In the genomic region with DNA sequence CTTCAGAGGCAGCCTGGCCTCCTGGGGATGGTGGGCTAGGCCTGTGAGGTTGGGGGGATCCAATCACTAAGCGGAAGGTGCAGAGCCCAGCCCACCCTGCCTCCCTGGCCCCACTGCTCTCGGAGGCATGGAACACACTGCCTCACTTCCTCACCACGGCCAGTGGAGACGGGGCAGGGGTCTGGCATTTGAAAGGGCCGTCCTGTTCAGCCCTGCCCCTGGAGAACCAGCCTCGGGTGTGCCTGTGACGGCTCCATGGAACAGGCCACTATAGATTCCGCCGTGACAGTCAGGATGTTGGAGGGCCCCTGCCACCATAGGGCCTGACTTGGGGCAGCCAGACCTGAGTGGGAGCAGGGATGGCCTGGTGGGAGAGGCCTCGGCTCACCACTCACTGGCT, we compare ENCODE assay signal across 16 cellular contexts.
"Had no signal": no experiment of that assay in that cellular context is flagged by ENCODE, and none has a peak within 500 bp of the region (broad histone marks: within the 10 kb centered on the region; RNA-seq: fewer than 3 reads in every experiment).

No MANE protein-coding gene starts in this region.

- ATAC-seq: foreskin keratinocyte; left ventricle myocardium superior; naive thymus-derived CD8-positive, alpha-beta T cell; stimulated activated memory B cell treated with anti-CD40 and anti-IgM and Interleukin-4, amounts not matched to agents 10 μg/mL and 1 μg/mL and 100 μg/mL, for 72 hours had no signal

- H3K4me1 Mint-ChIP-seq: memory B cell; naive thymus-derived CD8-positive, alpha-beta T cell; stimulated activated memory B cell treated with anti-CD40 and anti-IgM and Interleukin-4, amounts not matched to agents 10 μg/mL and 1 μg/mL and 100 μg/mL, for 72 hours had no signal

- H3K27me3 Mint-ChIP-seq: stimulated activated memory B cell treated with anti-CD40 and anti-IgM and Interleukin-4, amounts not matched to agents 10 μg/mL and 1 μg/mL and 100 μg/mL, for 72 hours had no signal

- H3K36me3 Mint-ChIP-seq: memory B cell; naive thymus-derived CD8-positive, alpha-beta T cell; stimulated activated memory B cell treated with anti-CD40 and anti-IgM and Interleukin-4, amounts not matched to agents 10 μg/mL and 1 μg/mL and 100 μg/mL, for 72 hours had no signal

- DNase-seq: activated CD4-positive, CD25-positive, alpha-beta regulatory T cell treated with anti-CD3 and anti-CD28 coated beads, Interleukin-2, amount 50 U/mL, for 72 hours; activated naive CD4-positive, alpha-beta T cell treated with Interleukin-2 at 50 U/mL for 16 hours; activated T-cell treated with anti-CD3 and anti-CD28 coated beads for 4 hours; anterior cingulate cortex; cerebellar nuclear complex; effector CD8-positive, alpha-beta T cell; foreskin keratinocyte; left ventricle myocardium superior; naive thymus-derived CD8-positive, alpha-beta T cell; ovary; stimulated activated CD4-positive, alpha-beta T cell treated with anti-CD3 and anti-CD28 coated beads, Interleukin-2, amount 100 ng/mL, for 48 hours; SW 1271; thyroid gland had no signal

- H3K4me3 Mint-ChIP-seq: memory B cell; naive thymus-derived CD8-positive, alpha-beta T cell; stimulated activated memory B cell treated with anti-CD40 and anti-IgM and Interleukin-4, amounts not matched to agents 10 μg/mL and 1 μg/mL and 100 μg/mL, for 72 hours had no signal

- H3K4me3 ChIP-seq: breast epithelium, ovary, thyroid gland had no signal

- H3K9me3 ChIP-seq: breast epithelium, ovary, thyroid gland had no signal

- H3K4me1 ChIP-seq: breast epithelium, foreskin keratinocyte had no signal

- H3K36me3 ChIP-seq: breast epithelium, ovary, thyroid gland had no signal

- H3K27me3 ChIP-seq: breast epithelium, foreskin keratinocyte, ovary, thyroid gland had no signal

- H3K27ac Mint-ChIP-seq: memory B cell; naive thymus-derived CD8-positive, alpha-beta T cell; stimulated activated memory B cell treated with anti-CD40 and anti-IgM and Interleukin-4, amounts not matched to agents 10 μg/mL and 1 μg/mL and 100 μg/mL, for 72 hours had no signal

- H3K27ac ChIP-seq: breast epithelium, foreskin keratinocyte, ovary, thyroid gland had no signal
